Comparison of ENCODE assay signal across 8 cellular contexts in genomic region chr17:49677933-49678847, GRCh38. TPM values are rescaled to one million over a fixed set of nuclear protein-coding genes. Genes with fewer than 3 reads are reported as not detected.
DNase-seq lines count a peak whose midpoint lies in the region; ATAC-seq, FAIRE-seq and TF ChIP-seq lines count a peak whose summit lies in the region.

Gene SPOP (minus strand): TSS chr17:49678097. CDS start chr17:49622810, 55,287 bp downstream.

- no peak for FAIRE-seq in bronchial epithelial cell (lab: Jason Lieb, UNC)

- H3K36me3 ChIP-seq in ACC112 (ENCODE audit: insufficient read depth, low read length): peaks cover 11% of the 10 kb centered on the region; the same call in 1 of the 2 replicates
- no peaks in the 10 kb centered on the region for H3K36me3 ChIP-seq in bronchial epithelial cell (ENCODE audit: control insufficient read depth, insufficient read depth, low read length)
- H3K36me3 ChIP-seq in smooth muscle cell (ENCODE audit: low read depth): no peaks in the 10 kb centered on the region

- TF ChIP-seq CTCF in WI38 (IDR thresholded peaks at IDR 0.05; ENCODE audit: low read depth, low read length): no peak
- TF ChIP-seq CTCF in bronchial epithelial cell (IDR thresholded peaks at IDR 0.05; ENCODE audit: insufficient read depth, low read length, severe bottlenecking): no peak
- TF ChIP-seq CTCF in smooth muscle cell (IDR thresholded peaks at IDR 0.05; ENCODE audit: borderline replicate concordance, insufficient read depth, poor library complexity, severe bottlenecking): no peak

- H3K4me2 ChIP-seq in smooth muscle cell: peak within 1 kb of the TSS; percentile 93

- H3K4me3 ChIP-seq in ACC112 (ENCODE audit: low read depth, low read length) (peak within 1 kb of the TSS; percentile 92), WI38 (ENCODE audit: low read depth, low read length) (peak within 1 kb of the TSS; percentile 78), bronchial epithelial cell (ENCODE audit: low read depth, low read length) (peak within 1 kb of the TSS; percentile 89), smooth muscle cell (peak within 1 kb of the TSS; percentile 64)

- H3K27me3 ChIP-seq in ACC112 (ENCODE audit: insufficient read depth, low read length) (no peaks in the 10 kb centered on the region), bronchial epithelial cell (ENCODE audit: control insufficient read depth, insufficient read depth, low read length) (no peaks in the 10 kb centered on the region), smooth muscle cell (ENCODE audit: low read depth) (no peaks in the 10 kb centered on the region)

- peak within 1 kb of the TSS; percentile 89 for H3K27ac ChIP-seq in ACC112 (ENCODE audit: low read depth, low read length)
- peak within 1 kb of the TSS; percentile 91 for H3K27ac ChIP-seq in smooth muscle cell (ENCODE audit: low read depth)

- H3K79me2 ChIP-seq in ACC112 (ENCODE audit: control insufficient read depth, insufficient read depth, low read length, unreplicated experiment) (peaks cover 37% of the 10 kb centered on the region), smooth muscle cell (ENCODE audit: low read depth) (peaks cover 41% of the 10 kb centered on the region)

- H4K20me1 ChIP-seq in smooth muscle cell (ENCODE audit: low read depth): peaks cover 38% of the 10 kb centered on the region

- H2AFZ ChIP-seq in ACC112 (ENCODE audit: low read length, unreplicated experiment) (peak within 1 kb of the TSS; percentile 87), smooth muscle cell (ENCODE audit: low read depth) (peak within 1 kb of the TSS; percentile 75)

- DNase-seq in NCI-H2227 treated with DMSO at 0.1 percent for 48 hours (lab: John Stamatoyannopoulos, UW): peak; percentile 99
- peak; percentile 94 for DNase-seq in bronchial epithelial cell (ENCODE audit: low read depth)
- peak; percentile 97 for DNase-seq in iPS-NIHi11 (ENCODE audit: low spot score)
- peak; percentile 94 for DNase-seq in smooth muscle cell (lab: John Stamatoyannopoulos, UW; ENCODE audit: unreplicated experiment)

- peak; percentile 52 for ATAC-seq in GM18870 (IDR thresholded peaks at IDR 0.05; ENCODE audit: unreplicated experiment)
- peak; percentile 71 for ATAC-seq in HG03139 (IDR thresholded peaks at IDR 0.05; ENCODE audit: unreplicated experiment)

- H3K9ac ChIP-seq in smooth muscle cell (ENCODE audit: low read depth): peak within 1 kb of the TSS; percentile 95

- H3K4me1 ChIP-seq in ACC112 (ENCODE audit: control insufficient read depth, insufficient read depth, low read length, unreplicated experiment) (peaks cover 16% of the 10 kb centered on the region), smooth muscle cell (ENCODE audit: low read depth) (peaks cover 21% of the 10 kb centered on the region)

- H3K9me3 ChIP-seq in smooth muscle cell (replicated peaks; ENCODE audit: low read depth): no peaks in the 10 kb centered on the region

- 20% methylated on average over 48 of the region's 53 CpGs for WGBS in smooth muscle cell (ENCODE audit: low lambda C conversion rate)

- H3F3A ChIP-seq in smooth muscle cell (ENCODE audit: low read depth): no peaks in the 10 kb centered on the region

RNA-seq across cellular contexts. Expression of gene SPOP, which starts in this region (rescaled TPM):
- total RNA-seq in bronchial epithelial cell: 32.1 and 50.7 TPM in 2 replicates
- 36.5 and 55.0 TPM in 2 replicates for total RNA-seq in smooth muscle cell
- polyA plus RNA-seq in smooth muscle cell: 54.9 and 69.8 TPM in 2 replicates

Comparison
In these comparisons a context has a peak if more than half of its experiments do, and no peak if none do; other contexts are left out.
1. Peak in every context shown above with its lines: DNase-seq, ATAC-seq, H3K4me3 ChIP-seq and H3K27ac ChIP-seq.